In the genomic region with DNA sequence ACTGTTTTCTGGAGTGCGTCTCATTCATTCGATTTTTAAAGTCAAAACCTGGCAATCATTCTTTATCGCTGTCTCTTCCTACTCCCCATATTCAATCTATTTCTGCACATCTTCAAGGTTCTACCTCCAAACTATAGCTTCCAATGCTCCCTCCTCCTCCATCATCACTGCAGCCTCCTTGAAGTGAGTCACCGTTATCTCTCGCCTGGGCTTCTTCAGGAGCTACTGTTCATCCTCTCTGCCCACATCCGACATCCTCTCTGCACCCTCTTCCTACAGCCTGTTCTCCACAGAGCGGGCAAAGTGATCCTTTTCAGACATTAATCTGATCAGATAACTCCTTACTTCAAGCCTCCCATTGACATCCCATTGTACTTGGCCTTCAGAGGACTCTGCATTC, we compare ENCODE assay signal across 22 cellular contexts.
"Had no signal": no experiment of that assay in that cellular context is flagged by ENCODE, and none has a peak within 500 bp of the region (broad histone marks: within the 10 kb centered on the region; RNA-seq: fewer than 3 reads in every experiment).

No MANE protein-coding gene starts in this region.

- ATAC-seq: stimulated activated effector memory CD8-positive, alpha-beta T cell treated with anti-CD3 and anti-CD28 coated beads, Interleukin-12 subunit alpha, Interleukin-12 subunit beta, amount 100 ng/mL, for 72 hours; stimulated activated memory B cell treated with anti-CD40 and anti-IgM and Interleukin-4, amounts not matched to agents 10 μg/mL and 1 μg/mL and 100 μg/mL, for 72 hours; stimulated activated naive B cell treated with anti-CD40 and anti-IgM and Interleukin-4, amounts not matched to agents 10 μg/mL and 1 μg/mL and 100 μg/mL, for 72 hours; stimulated activated naive CD8-positive, alpha-beta T cell treated with anti-CD3 and anti-CD28 coated beads, Interleukin-15, amount 100 ng/mL, for 72 hours; stimulated activated naive CD8-positive, alpha-beta T cell treated with anti-CD3 and anti-CD28 coated beads, Interleukin-15, Interleukin-2, amounts not matched to agents 100 U/mL and 50 U/mL, for 24 hours; upper lobe of right lung had no signal

- DNase-seq: stimulated activated CD4-positive, alpha-beta T cell treated with anti-CD3 and anti-CD28 coated beads, Interleukin-2, amount 100 ng/mL, for 48 hours; stimulated activated CD4-positive, alpha-beta T cell treated with anti-CD3 and anti-CD28 coated beads, Interleukin-4, amount 100 ng/mL, for 1 hour; stimulated activated CD4-positive, alpha-beta T cell treated with anti-CD3 and anti-CD28 coated beads, Interleukin-4, amount 100 ng/mL, for 24 hours; stimulated activated CD4-positive, alpha-beta T cell treated with anti-CD3 and anti-CD28 coated beads, Interleukin-4, amount 100 ng/mL, for 4 hours; stimulated activated CD8-positive, alpha-beta memory T cell treated with anti-CD3 and anti-CD28 coated beads, Interleukin-4, amount 100 ng/mL, for 48 hours; stimulated activated naive B cell treated with anti-CD40 and anti-IgM and Interleukin-4, amounts not matched to agents 10 μg/mL and 1 μg/mL and 100 μg/mL, for 72 hours; stimulated activated naive CD4-positive, alpha-beta T cell; stimulated activated naive CD4-positive, alpha-beta T cell treated with Interleukin-2 at 50 U/mL for 16 hours; stimulated activated naive CD8-positive, alpha-beta T cell treated with anti-CD3 and anti-CD28 coated beads, Interleukin-15, amount 100 ng/mL, for 72 hours; stimulated activated naive CD8-positive, alpha-beta T cell treated with anti-CD3 and anti-CD28 coated beads, Interleukin-15, Interleukin-2, amounts not matched to agents 100 U/mL and 50 U/mL, for 24 hours; stomach; substantia nigra; testis; thyroid gland; tibial artery; transverse colon; trophoblast cell; upper lobe of left lung; upper lobe of right lung; uterus had no signal
